Comparison of ENCODE assay signal across 8 cellular contexts in the genomic region with DNA sequence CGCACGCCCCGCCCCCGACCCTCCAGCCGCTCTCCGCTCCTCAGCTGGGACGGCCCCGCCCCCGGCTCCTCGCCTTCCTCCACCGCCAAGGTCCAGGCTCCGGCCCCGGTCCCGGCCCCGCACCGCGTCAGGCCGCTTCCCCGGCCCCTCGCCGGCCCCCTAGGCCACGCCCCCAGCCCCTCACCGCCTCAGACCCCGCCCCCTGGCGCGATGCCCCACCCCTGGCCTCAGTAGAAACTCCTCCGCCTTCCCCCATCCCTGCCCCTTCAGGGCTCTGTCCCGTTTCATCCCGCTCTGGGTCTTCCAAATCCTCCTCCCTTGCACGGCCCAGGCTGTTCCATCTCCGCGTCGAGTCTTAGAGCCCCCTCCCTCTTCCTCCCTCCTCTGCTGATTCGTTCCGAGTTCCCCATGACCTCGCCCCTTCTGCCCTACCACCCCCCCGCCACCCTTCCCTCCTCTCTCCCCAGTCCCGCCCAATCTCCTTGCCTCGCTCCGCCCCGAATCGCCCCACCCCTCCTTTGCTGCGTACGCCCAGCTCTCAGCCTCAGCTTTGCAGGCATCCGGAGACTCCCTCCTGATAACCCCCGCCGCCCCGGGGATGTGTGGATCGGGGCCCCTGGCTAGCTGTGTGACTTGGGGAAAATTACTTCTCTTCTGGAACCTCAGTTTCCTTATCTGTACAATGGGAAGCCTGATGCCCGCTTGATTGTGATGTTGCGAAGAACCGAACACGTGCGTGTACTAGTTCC. TPM values are rescaled to one million over a fixed set of nuclear protein-coding genes. Genes with fewer than 3 reads are reported as not detected.
DNase-seq lines count a peak whose midpoint lies in the region; ATAC-seq and TF ChIP-seq lines count a peak whose summit lies in the region.

No MANE protein-coding gene starts in this region.

- H3K4me3 ChIP-seq in GM12864 (ENCODE audit: low read depth, low read length) (peak overlapping the region; percentile 49), OCI-LY1 (ENCODE audit: low read depth, low read length, poor library complexity, severe bottlenecking) (peak overlapping the region; percentile 62), esophagus (ENCODE audit: low read depth in 1 of 2, low read length in 2 of 2) (peak overlapping the region; percentile 66 to 74), mucosa of descending colon (peak overlapping the region; percentile 56)

- H3K9ac ChIP-seq in OCI-LY1 (ENCODE audit: low read length) = peak overlapping the region; percentile 32

- H3K27me3 ChIP-seq in OCI-LY1 (ENCODE audit: insufficient read depth, low read length) (no peaks in the 10 kb centered on the region), esophagus (ENCODE audit: control insufficient read depth in 1 of 2, insufficient read depth in 2 of 2, low read length in 2 of 2) (no peaks in the 10 kb centered on the region)

- no peak overlapping the region; the same call in 1 of the 2 replicates for H2AFZ ChIP-seq in OCI-LY1 (ENCODE audit: low read length)

- peak overlapping the region; percentile 57 for H3K4me2 ChIP-seq in OCI-LY1 (ENCODE audit: low read length)

- H3K4me1 ChIP-seq in OCI-LY1 (ENCODE audit: insufficient read depth, low read length, severe bottlenecking) = peaks cover 21% of the 10 kb centered on the region
- no peaks in the 10 kb centered on the region for H3K4me1 ChIP-seq in esophagus (ENCODE audit: control insufficient read depth in 2 of 2, insufficient read depth in 2 of 2, low read length in 1 of 2)
- H3K4me1 ChIP-seq in mucosa of descending colon (ENCODE audit: low read depth) = no peaks in the 10 kb centered on the region

- 7% methylated on average over 38 to 54 of the region's 54 CpGs for whole genome bisulfite sequencing in esophagus, 2 donors

- intact Hi-C loops in mucosa of descending colon (cut with DNase I, micrococcal nuclease) = no loop called here

- no peaks in the 10 kb centered on the region for H3K79me2 ChIP-seq in OCI-LY1 (ENCODE audit: insufficient read depth, low read length)

- H4K20me1 ChIP-seq in OCI-LY1 (ENCODE audit: insufficient read depth, low read length) = no peaks in the 10 kb centered on the region

- no peaks in the 10 kb centered on the region for H3F3A ChIP-seq in OCI-LY1 (ENCODE audit: insufficient read depth, low read length)

- TF ChIP-seq CTCF in GM12864 (IDR thresholded peaks at IDR 0.05; ENCODE audit: low read depth, low read length, missing control alignments) = no peak
- TF ChIP-seq CTCF in OCI-LY1 (IDR thresholded peaks at IDR 0.05; ENCODE audit: low read length) = no peak
- TF ChIP-seq CTCF in mucosa of descending colon (IDR thresholded peaks at IDR 0.05) = no peak

- ATAC-seq in mucosa of descending colon = peak; percentile 91

- DNase-seq in GM12864 (ENCODE audit: low read depth) (peak; percentile 42), HS-5 (ENCODE audit: low read depth) (peak; percentile 73), mucosa of descending colon (peak; percentile 95 to 96 (median 95)), KG1 (lab: John Stamatoyannopoulos, UW) (no peak)
- DNase-seq in activated T-cell treated with anti-CD3 and anti-CD28 coated beads, Interleukin-2, amount 50 U/mL, for 1 hour = peak; percentile 89
- peak; percentile 72 to 79 for DNase-seq in stimulated activated CD8-positive, alpha-beta memory T cell treated with anti-CD3 and anti-CD28 coated beads, Interleukin-4, amount 100 ng/mL, for 1 hour (ENCODE audit: low read depth in 2 of 2, low spot score in 1 of 2)

- no peaks in the 10 kb centered on the region for H3K9me3 ChIP-seq in OCI-LY1 (ENCODE audit: low read length)
- H3K9me3 ChIP-seq in esophagus (ENCODE audit: control insufficient read depth in 2 of 2, insufficient read depth in 1 of 2, low read depth in 1 of 2, low read length in 1 of 2) = no peaks in the 10 kb centered on the region
- H3K9me3 ChIP-seq in mucosa of descending colon = no peaks in the 10 kb centered on the region

- H3K9me2 ChIP-seq in OCI-LY1 (ENCODE audit: low read depth, low read length) = no peaks in the 10 kb centered on the region

- H3K27ac ChIP-seq in OCI-LY1 (ENCODE audit: low read depth, low read length, poor library complexity, severe bottlenecking) (no peak overlapping the region), esophagus (ENCODE audit: low read depth in 2 of 2, low read length in 1 of 2) (peak overlapping the region; percentile 80 to 87)

- H3K36me3 ChIP-seq in OCI-LY1 (ENCODE audit: insufficient read depth, low read length) (no peaks in the 10 kb centered on the region), esophagus (ENCODE audit: control insufficient read depth in 2 of 2, insufficient read depth in 2 of 2, low read length in 1 of 2) (no peaks in the 10 kb centered on the region), mucosa of descending colon (ENCODE audit: low read depth) (no peaks in the 10 kb centered on the region)

RNA-seq across cellular contexts. Expression of a gene that starts 0.4 kb away (rescaled TPM):
- polyA plus RNA-seq in esophagus = 10 to 100 TPM; 32.0 to 32.8 TPM
- 10 to 100 TPM; 31.2 to 38.8 (median 37.8) TPM for total RNA-seq in mucosa of descending colon

RNA-seq across cellular contexts. Expression of a gene that starts 46.6 kb away (rescaled TPM):
- polyA plus RNA-seq in esophagus = 1 to 10 TPM; 5.4 to 7.4 TPM
- 10 to 100 TPM in 2 of 3 donors, 1 to 10 TPM in 1; 8.6 to 18.0 (median 14.5) TPM for total RNA-seq in mucosa of descending colon

RNA-seq across cellular contexts. Expression of a gene that starts 59.9 kb away (rescaled TPM):
- 10 to 100 TPM; 22.0 to 37.7 TPM for polyA plus RNA-seq in esophagus
- total RNA-seq in mucosa of descending colon = 100 to 1,000 TPM in 2 of 3 donors, 10 to 100 TPM in 1; 95.7 to 200 (median 125) TPM
